20 cellular contexts compared by ENCODE assay signal in genomic region chr10:95788830-95789229, GRCh38. TPM values are rescaled to one million over a fixed set of nuclear protein-coding genes. Genes with fewer than 3 reads are reported as not detected.
DNase-seq lines count a peak whose midpoint lies in the region; ATAC-seq, FAIRE-seq and TF ChIP-seq lines count a peak whose summit lies in the region.
"Had no signal": no experiment of that assay in that cellular context is flagged by ENCODE, and none has a peak within 500 bp of the region (broad histone marks: within the 10 kb centered on the region; RNA-seq: fewer than 3 reads in every experiment).

No MANE protein-coding gene starts in this region.

- DNase-seq in AG10803 (ENCODE audit: low read depth) = peak; percentile 50
- DNase-seq in HS-27A (ENCODE audit: low read depth) = peak; percentile 11
- DNase-seq in endothelial cell of umbilical vein (ENCODE audit: low read depth, low spot score) = peak; percentile 36
- peak; percentile 71 for DNase-seq in osteoblast (ENCODE audit: insufficient read length, low spot score, missing footprints)
- DNase-seq in COLO668 (lab: John Stamatoyannopoulos, UW; ENCODE audit: unreplicated experiment) = no peak
- DNase-seq in NCI-H2081 treated with DMSO at 0.1 percent for 48 hours (lab: John Stamatoyannopoulos, UW) = no peak
- DNase-seq: activated CD4-positive, CD25-positive, alpha-beta regulatory T cell treated with anti-CD3 and anti-CD28 coated beads, Interleukin-2, amount 50 U/mL, for 72 hours; activated naive CD8-positive, alpha-beta T cell treated with anti-CD3 and anti-CD28 coated beads for 36 hours; CD4-positive, alpha-beta memory T cell; MG63; midbrain; NCI-H2029; NCI-H526; SW 1271 had no signal

- no peak overlapping the region for H2AFZ ChIP-seq in endothelial cell of umbilical vein (ENCODE audit: low read depth, low read length)
- H2AFZ ChIP-seq in osteoblast (ENCODE audit: low read length) = peak overlapping the region; percentile 22
- H2AFZ ChIP-seq: parathyroid adenoma had no signal

- peaks cover 21% of the 10 kb centered on the region for H3K4me1 ChIP-seq in endothelial cell of umbilical vein (ENCODE audit: control insufficient read depth, extremely low read depth, insufficient read depth, low read length)
- H3K4me1 ChIP-seq in osteoblast (ENCODE audit: insufficient read depth, low read length) = peaks cover 31% of the 10 kb centered on the region
- H3K4me1 ChIP-seq: parathyroid adenoma had no signal

- peak overlapping the region; percentile 28 for H3K4me2 ChIP-seq in endothelial cell of umbilical vein (ENCODE audit: insufficient read depth, low read length)
- H3K4me2 ChIP-seq in osteoblast (ENCODE audit: insufficient read depth, low read length) = peak overlapping the region; percentile 56

- ATAC-seq in GM18498 (IDR thresholded peaks at IDR 0.05; ENCODE audit: unreplicated experiment) = no peak
- no peak for ATAC-seq in GM18502 (IDR thresholded peaks at IDR 0.05; ENCODE audit: poor library complexity, unreplicated experiment)
- ATAC-seq: Panc1 had no signal

- no peak overlapping the region for H3K4me3 ChIP-seq in AG10803 (ENCODE audit: low read length)
- H3K4me3 ChIP-seq in endothelial cell of umbilical vein (replicated peaks in 1 of 3; ENCODE audit: insufficient read depth in 1 of 3, low read depth in 1 of 3, low read length in 3 of 3) = no peak overlapping the region
- no peak overlapping the region for H3K4me3 ChIP-seq in osteoblast (ENCODE audit: insufficient read depth, low read length)
- H3K4me3 ChIP-seq: esophagus muscularis mucosa, MG63 had no signal

- intact Hi-C loops in endothelial cell of umbilical vein (cut with micrococcal nuclease) = no loop called here

- no TSS peak for BruUV-seq in endothelial cell of umbilical vein (replicated peaks; lab: Mats Ljungman, UMichigan)

- H3K27me3 ChIP-seq in endothelial cell of umbilical vein (ENCODE audit: control insufficient read depth in 2 of 2, insufficient read depth in 2 of 2, low read length in 2 of 2) = no peaks in the 10 kb centered on the region
- no peaks in the 10 kb centered on the region for H3K27me3 ChIP-seq in osteoblast (ENCODE audit: insufficient read depth, low read length)
- H3K27me3 ChIP-seq: esophagus muscularis mucosa, MG63 had no signal

- TF ChIP-seq CTCF in AG10803 (conservative IDR thresholded peaks at IDR 0.05; ENCODE audit: low read length) = no peak
- TF ChIP-seq CTCF in endothelial cell of umbilical vein (IDR thresholded peaks at IDR 0.05; ENCODE audit: extremely low read depth in 1 of 2, insufficient read depth in 1 of 2, low read depth in 1 of 2, low read length in 2 of 2) = no peak
- TF ChIP-seq CTCF in osteoblast (IDR thresholded peaks at IDR 0.05; ENCODE audit: extremely low read depth, low read depth, low read length) = no peak

- H3K9me3 ChIP-seq in endothelial cell of umbilical vein (replicated peaks; ENCODE audit: control insufficient read depth, insufficient read depth, low read length) (no peaks in the 10 kb centered on the region), osteoblast (ENCODE audit: low read depth, low read length) (no peaks in the 10 kb centered on the region)
- H3K9me3 ChIP-seq: esophagus muscularis mucosa, MG63 had no signal

- FAIRE-seq in endothelial cell of umbilical vein (lab: Jason Lieb, UNC) = no peak

- H3K36me3 ChIP-seq in endothelial cell of umbilical vein (ENCODE audit: control insufficient read depth in 2 of 2, extremely low read depth in 1 of 2, insufficient read depth in 2 of 2, low read length in 2 of 2) (no peaks in the 10 kb centered on the region), osteoblast (ENCODE audit: insufficient read depth, low read length) (no peaks in the 10 kb centered on the region)
- H3K36me3 ChIP-seq: esophagus muscularis mucosa, MG63 had no signal

- no peak for TF ChIP-seq POLR2A in endothelial cell of umbilical vein (IDR thresholded peaks at IDR 0.05; ENCODE audit: low read depth, low read length)

- POLR2A ChIA-PET in endothelial cell of umbilical vein (lab: Charles Lee) = no interaction called here

- H4K20me1 ChIP-seq in endothelial cell of umbilical vein (replicated peaks; ENCODE audit: control insufficient read depth, extremely low read depth, insufficient read depth, low read length) (no peaks in the 10 kb centered on the region), osteoblast (ENCODE audit: insufficient read depth, low read length) (no peaks in the 10 kb centered on the region)

- H3K9ac ChIP-seq in endothelial cell of umbilical vein (replicated peaks; ENCODE audit: extremely low read depth, insufficient read depth, low read length) = no peak overlapping the region
- H3K9ac ChIP-seq: parathyroid adenoma had no signal

- no peaks in the 10 kb centered on the region for H3K9me1 ChIP-seq in endothelial cell of umbilical vein (replicated peaks; ENCODE audit: control insufficient read depth, extremely low read depth, insufficient read depth, low read length)

- H3K79me2 ChIP-seq in endothelial cell of umbilical vein (ENCODE audit: control insufficient read depth, insufficient read depth, low read length) (no peaks in the 10 kb centered on the region), osteoblast (ENCODE audit: insufficient read depth, low read length) (no peaks in the 10 kb centered on the region)
- H3K79me2 ChIP-seq: parathyroid adenoma had no signal

- CTCF ChIA-PET in endothelial cell of umbilical vein (lab: Charles Lee) = interaction anchor here (1.6 kb wide), 1 partner anchor 53 kb away, joined by 6 read pairs; no protein-coding TSS in a partner anchor

- H3K27ac ChIP-seq in endothelial cell of umbilical vein (ENCODE audit: insufficient read depth, low read depth, low read length) = no peak overlapping the region
- H3K27ac ChIP-seq in osteoblast (ENCODE audit: low read depth, low read length) = peak overlapping the region; percentile 87
- H3K27ac ChIP-seq: esophagus muscularis mucosa, parathyroid adenoma had no signal

- dilution Hi-C loops in endothelial cell of umbilical vein (cut with MboI; ENCODE audit: extremely low pct_ligation_motif_present, low sequenced_read_pairs) = no loop called here

TF ChIP-seq in endothelial cell of umbilical vein, 7 proteins besides CTCF, POLR2A, EP300 and RAD21:
- TF ChIP-seq JUN (IDR thresholded peaks at IDR 0.05; ENCODE audit: borderline replicate concordance, insufficient read depth, insufficient read length, low read depth) (peak; percentile 34), POLR2AphosphoS5 (IDR thresholded peaks at IDR 0.05; ENCODE audit: insufficient read depth, low read depth, low read length) (no peak), MAX (IDR thresholded peaks at IDR 0.05; ENCODE audit: insufficient read depth, insufficient read length) (no peak)
TF ChIP-seq in endothelial cell of umbilical vein: peak in this region for 1.

RNA-seq across cellular contexts. Expression of gene ENTPD1, which starts 32.9 kb away (rescaled TPM):
- 23.0 and 27.0 TPM in 2 replicates for total RNA-seq in endothelial cell of umbilical vein
- polyA plus RNA-seq in endothelial cell of umbilical vein = 9.1 and 10.2 TPM in 2 replicates
- polyA plus RNA-seq in endothelial cell of umbilical vein (2011; cell fraction: cytosol; rRNA removed) = 9.7 and 10.6 TPM in 2 replicates
- 13.4 and 15.5 TPM in 2 replicates for polyA plus RNA-seq in endothelial cell of umbilical vein (2011; cell fraction: nucleus; rRNA removed)
- 6.5 and 6.8 TPM in 2 replicates for polyA plus RNA-seq in endothelial cell of umbilical vein (2012)
- 28.8 and 31.0 TPM in 2 replicates for polyA minus RNA-seq in endothelial cell of umbilical vein
- not detected for polyA minus RNA-seq in endothelial cell of umbilical vein (2011; cell fraction: cytosol; rRNA and poly(A)+ RNA removed)
- 23.2 and 36.0 TPM in 2 replicates for polyA minus RNA-seq in endothelial cell of umbilical vein (2011; cell fraction: nucleus; rRNA and poly(A)+ RNA removed)
- total RNA-seq in osteoblast = 7.6 and 10.6 TPM in 2 replicates
- total RNA-seq: HT1080 had no signal

Comparison
In these comparisons a context has a peak if more than half of its experiments do, and no peak if none do; other contexts are left out.
1. DNase-seq: peak in AG10803 (single experiment), HS-27A (single experiment), endothelial cell of umbilical vein (single experiment) and osteoblast (single experiment); none in COLO668 (single experiment) and NCI-H2081 treated with DMSO at 0.1 percent for 48 hours (single experiment).